1 cellular context compared by ENCODE assay signal in the genomic region with DNA sequence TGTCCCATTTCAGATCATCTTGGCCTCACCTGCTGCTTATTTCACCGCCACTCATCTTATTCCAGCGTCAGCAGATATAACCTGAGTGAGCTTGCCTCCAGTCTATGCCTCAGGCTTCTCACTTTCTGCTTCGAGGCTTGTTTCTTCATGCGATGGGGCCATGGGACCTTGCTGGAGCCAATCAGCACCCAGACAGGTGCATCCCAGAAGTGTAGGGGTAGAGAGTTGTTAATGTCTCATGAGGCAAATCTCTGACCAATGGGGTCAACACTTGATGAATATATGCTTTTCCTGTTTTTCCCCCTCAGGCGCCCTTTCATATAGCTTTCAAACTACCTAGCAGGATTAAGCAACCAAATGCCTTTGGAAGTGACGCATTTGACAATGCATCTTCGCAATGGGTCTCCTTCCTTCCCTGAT.
TF ChIP-seq lines count a peak whose summit lies in the region.

No MANE protein-coding gene starts in this region.

TF ChIP-seq in A549, 52 proteins besides CTCF, POLR2A, EP300 and RAD21 (continued from another document):
- TF ChIP-seq, protein P1, sequence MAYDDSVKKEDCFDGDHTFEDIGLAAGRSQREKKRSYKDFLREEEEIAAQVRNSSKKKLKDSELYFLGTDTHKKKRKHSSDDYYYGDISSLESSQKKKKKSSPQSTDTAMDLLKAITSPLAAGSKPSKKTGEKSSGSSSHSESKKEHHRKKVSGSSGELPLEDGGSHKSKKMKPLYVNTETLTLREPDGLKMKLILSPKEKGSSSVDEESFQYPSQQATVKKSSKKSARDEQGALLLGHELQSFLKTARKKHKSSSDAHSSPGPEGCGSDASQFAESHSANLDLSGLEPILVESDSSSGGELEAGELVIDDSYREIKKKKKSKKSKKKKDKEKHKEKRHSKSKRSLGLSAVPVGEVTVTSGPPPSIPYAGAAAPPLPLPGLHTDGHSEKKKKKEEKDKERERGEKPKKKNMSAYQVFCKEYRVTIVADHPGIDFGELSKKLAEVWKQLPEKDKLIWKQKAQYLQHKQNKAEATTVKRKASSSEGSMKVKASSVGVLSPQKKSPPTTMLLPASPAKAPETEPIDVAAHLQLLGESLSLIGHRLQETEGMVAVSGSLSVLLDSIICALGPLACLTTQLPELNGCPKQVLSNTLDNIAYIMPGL (CRISPR knock-in tag; IDR thresholded peaks at IDR 0.05; ENCODE audit: borderline replicate concordance) = no peak
- TF ChIP-seq ZSCAN20 (CRISPR knock-in tag; IDR thresholded peaks at IDR 0.05) = no peak
- TF ChIP-seq TFCP2L1 (CRISPR knock-in tag; IDR thresholded peaks at IDR 0.05) = no peak
- TF ChIP-seq, protein P2, sequence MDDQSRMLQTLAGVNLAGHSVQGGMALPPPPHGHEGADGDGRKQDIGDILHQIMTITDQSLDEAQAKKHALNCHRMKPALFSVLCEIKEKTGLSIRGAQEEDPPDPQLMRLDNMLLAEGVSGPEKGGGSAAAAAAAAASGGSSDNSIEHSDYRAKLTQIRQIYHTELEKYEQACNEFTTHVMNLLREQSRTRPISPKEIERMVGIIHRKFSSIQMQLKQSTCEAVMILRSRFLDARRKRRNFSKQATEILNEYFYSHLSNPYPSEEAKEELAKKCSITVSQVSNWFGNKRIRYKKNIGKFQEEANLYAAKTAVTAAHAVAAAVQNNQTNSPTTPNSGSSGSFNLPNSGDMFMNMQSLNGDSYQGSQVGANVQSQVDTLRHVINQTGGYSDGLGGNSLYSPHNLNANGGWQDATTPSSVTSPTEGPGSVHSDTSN (IDR thresholded peaks at IDR 0.05) = no peak
- TF ChIP-seq NPAS2 (CRISPR knock-in tag; IDR thresholded peaks at IDR 0.05; ENCODE audit: borderline replicate concordance) = no peak
